ENCODE assay signal across 21 cellular contexts in genomic region chr3:78116874-78117273, GRCh38.
DNase-seq lines count a peak whose midpoint lies in the region; ATAC-seq and TF ChIP-seq lines count a peak whose summit lies in the region.
"Had no signal": no experiment of that assay in that cellular context is flagged by ENCODE, and none has a peak within 500 bp of the region (broad histone marks: within the 10 kb centered on the region; RNA-seq: fewer than 3 reads in every experiment).

No MANE protein-coding gene starts in this region.

- no peaks in the 10 kb centered on the region for H3K36me3 ChIP-seq in SJSA1
- no peaks in the 10 kb centered on the region for H3K36me3 ChIP-seq in upper lobe of right lung
- H3K36me3 ChIP-seq: gastroesophageal sphincter, right lobe of liver had no signal

- H3K27me3 ChIP-seq in SJSA1 (replicated peaks) (no peaks in the 10 kb centered on the region), upper lobe of right lung (no peaks in the 10 kb centered on the region)
- H3K27me3 ChIP-seq: gastroesophageal sphincter, right lobe of liver had no signal

- H3K4me3 ChIP-seq in SJSA1: no peak overlapping the region
- H3K4me3 ChIP-seq in upper lobe of right lung: no peak overlapping the region
- H3K4me3 ChIP-seq: gastroesophageal sphincter, right lobe of liver had no signal

- ATAC-seq in upper lobe of right lung (no peak), HG03521 (IDR thresholded peaks at IDR 0.05; ENCODE audit: unreplicated experiment) (no peak), HG02759 (IDR thresholded peaks at IDR 0.05; ENCODE audit: unreplicated experiment) (no peak)
- ATAC-seq: gastroesophageal sphincter; naive thymus-derived CD4-positive, alpha-beta T cell; right lobe of liver; stimulated activated effector memory CD8-positive, alpha-beta T cell treated with anti-CD3 and anti-CD28 coated beads, Interleukin-12 subunit alpha, Interleukin-12 subunit beta, amount 100 ng/mL, for 72 hours had no signal

- intact Hi-C loops in upper lobe of right lung (cut with DNase I): no loop called here

- no peak for TF ChIP-seq CTCF in upper lobe of right lung (IDR thresholded peaks at IDR 0.05)

- H3K27ac ChIP-seq in SJSA1 (peak overlapping the region; percentile 40), upper lobe of right lung (no peak overlapping the region)
- H3K27ac ChIP-seq: gastroesophageal sphincter, right lobe of liver, RWPE1 had no signal

- peak; percentile 58 for DNase-seq in HT1080 (ENCODE audit: low read depth)
- DNase-seq in SJSA1 (ENCODE audit: low read depth in 1 of 2, low spot score in 2 of 2): peak; percentile 88 to 90
- peak; percentile 95 for DNase-seq in fibroblast of gingiva (ENCODE audit: low read depth)
- peak; percentile 51 for DNase-seq in non-pigmented ciliary epithelial cell (ENCODE audit: low read depth)
- DNase-seq in upper lobe of right lung: no peak
- DNase-seq in nucleus accumbens (lab: John Stamatoyannopoulos, UW): no peak
- DNase-seq: activated CD4-positive, CD25-positive, alpha-beta regulatory T cell treated with anti-CD3 and anti-CD28 coated beads, Interleukin-2, amount 50 U/mL, for 72 hours; activated naive CD4-positive, alpha-beta T cell treated with anti-CD3 and anti-CD28 coated beads, Interleukin-2, amount 50 U/mL, for 16 hours; activated T-cell treated with anti-CD3 and anti-CD28 coated beads, Interleukin-2, amount 50 U/mL, for 24 hours; aorta; CD4-positive, CD25-positive, alpha-beta regulatory T cell; effector memory CD4-positive, alpha-beta T cell; H7; naive thymus-derived CD4-positive, alpha-beta T cell; NCI-H146; right lobe of liver had no signal

- H3K9me3 ChIP-seq in SJSA1 (replicated peaks) (no peaks in the 10 kb centered on the region), upper lobe of right lung (no peaks in the 10 kb centered on the region)
- H3K9me3 ChIP-seq: gastroesophageal sphincter, right lobe of liver had no signal

- H3K4me1 ChIP-seq in SJSA1 (replicated peaks) (peaks cover 23% of the 10 kb centered on the region), upper lobe of right lung (no peaks in the 10 kb centered on the region)
- H3K4me1 ChIP-seq: gastroesophageal sphincter, right lobe of liver had no signal

Comparison
In these comparisons a context has a peak if more than half of its experiments do, and no peak if none do; other contexts are left out.
1. DNase-seq: peak in HT1080 (single experiment), SJSA1 (2 of 2), fibroblast of gingiva (single experiment) and non-pigmented ciliary epithelial cell (single experiment); none in upper lobe of right lung (single experiment) and nucleus accumbens (0 of 56).